In genomic region chr3:37092484-37092883, GRCh38 we compare ENCODE assay signal across 21 cellular contexts.
"Had no signal": no experiment of that assay in that cellular context is flagged by ENCODE, and none has a peak within 500 bp of the region (broad histone marks: within the 10 kb centered on the region; RNA-seq: fewer than 3 reads in every experiment).

No MANE protein-coding gene starts in this region.

- H3K27me3 ChIP-seq: colonic mucosa, sigmoid colon, stomach, transverse colon had no signal

- H3K27ac Mint-ChIP-seq: memory B cell; natural killer cell treated with Interleukin-12 subunit alpha and Interleukin-12 subunit beta and Interleukin-15 and Interleukin-18, amount 100 ng/mL, for 72 hours had no signal

- H3K9me3 Mint-ChIP-seq: memory B cell; mesothelial cell of epicardium; natural killer cell treated with Interleukin-12 subunit alpha and Interleukin-12 subunit beta and Interleukin-15 and Interleukin-18, amount 100 ng/mL, for 72 hours had no signal

- FAIRE-seq: islet of Langerhans had no signal

- H3K4me1 ChIP-seq: colonic mucosa had no signal

- H3K4me3 ChIP-seq: colonic mucosa, lower lobe of right lung, sigmoid colon, skin epidermis, stomach, thoracic aorta, transverse colon had no signal

- H3K4me3 Mint-ChIP-seq: memory B cell; mesothelial cell of epicardium; natural killer cell treated with Interleukin-12 subunit alpha and Interleukin-12 subunit beta and Interleukin-15 and Interleukin-18, amount 100 ng/mL, for 72 hours had no signal

- H3K27me3 Mint-ChIP-seq: memory B cell; natural killer cell treated with Interleukin-12 subunit alpha and Interleukin-12 subunit beta and Interleukin-15 and Interleukin-18, amount 100 ng/mL, for 72 hours had no signal

- H3K36me3 ChIP-seq: colonic mucosa had no signal

- DNase-seq: colonic mucosa; dermis blood vessel endothelial cell; foreskin melanocyte; head of caudate nucleus; hypothalamus; kidney glomerular epithelial cell; lower lobe of right lung; sigmoid colon; stimulated activated CD4-positive, alpha-beta T cell treated with anti-CD3 and anti-CD28 coated beads, Interleukin-2, amount 100 ng/mL, for 24 hours; stimulated activated CD4-positive, alpha-beta T cell treated with anti-CD3 and anti-CD28 coated beads, Interleukin-4, amount 100 ng/mL, for 4 hours; stimulated activated naive CD4-positive, alpha-beta T cell; stomach; substantia nigra; transverse colon had no signal

- H3K9me3 ChIP-seq: colonic mucosa, lower lobe of right lung, sigmoid colon, stomach, thoracic aorta, transverse colon had no signal

- H3K27ac ChIP-seq: colonic mucosa, lower lobe of right lung, sigmoid colon, skin epidermis, stomach, thoracic aorta, transverse colon had no signal

- ATAC-seq: left lobe of liver; lower lobe of right lung; natural killer cell treated with Interleukin-12 subunit alpha and Interleukin-12 subunit beta and Interleukin-15 and Interleukin-18, amount 100 ng/mL, for 72 hours had no signal
